23 cellular contexts compared by ENCODE assay signal in genomic region chr11:2325123-2325522, GRCh38. TPM values are rescaled to one million over a fixed set of nuclear protein-coding genes. Genes with fewer than 3 reads are reported as not detected.
"Had no signal": no experiment of that assay in that cellular context is flagged by ENCODE, and none has a peak within 500 bp of the region (broad histone marks: within the 10 kb centered on the region; RNA-seq: fewer than 3 reads in every experiment).

No MANE protein-coding gene starts in this region.

- H3K9me3 ChIP-seq: adrenal gland, ascending aorta, lower lobe of right lung, SK-N-SH, tibial nerve, uterus had no signal

- H3K27ac Mint-ChIP-seq: activated CD8-positive, alpha-beta memory T cell treated with anti-CD3 and anti-CD28 coated beads, Interleukin-2, amount 10 ng/mL, durations not matched to agents 7 days and 5 days; activated CD8-positive, alpha-beta T cell treated with anti-CD3 and anti-CD28 coated beads for 36 hours; activated naive CD8-positive, alpha-beta T cell; neural progenitor cell; stimulated activated naive CD8-positive, alpha-beta T cell treated with anti-CD3 and anti-CD28 coated beads, Interleukin-15, Interleukin-2, amounts not matched to agents 100 ng/mL and 50 ng/mL, for 24 hours had no signal

- H3K4me1 ChIP-seq: adrenal gland, ascending aorta, lower lobe of right lung, tibial nerve, uterus had no signal

- H3K36me3 ChIP-seq: adrenal gland, ascending aorta, lower lobe of right lung, neural progenitor cell, tibial nerve, uterus had no signal

- H3K9me3 Mint-ChIP-seq: activated CD8-positive, alpha-beta T cell treated with anti-CD3 and anti-CD28 coated beads for 36 hours; stimulated activated naive CD8-positive, alpha-beta T cell treated with anti-CD3 and anti-CD28 coated beads, Interleukin-15, Interleukin-2, amounts not matched to agents 100 ng/mL and 50 ng/mL, for 24 hours had no signal

- ATAC-seq: activated CD8-positive, alpha-beta memory T cell treated with anti-CD3 and anti-CD28 coated beads, Interleukin-2, amount 10 ng/mL, durations not matched to agents 7 days and 5 days; activated CD8-positive, alpha-beta T cell treated with anti-CD3 and anti-CD28 coated beads for 36 hours; naive thymus-derived CD8-positive, alpha-beta T cell had no signal

- H3K27me3 ChIP-seq: adrenal gland, ascending aorta, neural progenitor cell, tibial nerve, uterus had no signal

- DNase-seq: activated CD4-positive, alpha-beta T cell treated with anti-CD3 and anti-CD28 coated beads for 48 hours; activated CD8-positive, alpha-beta memory T cell treated with anti-CD3 and anti-CD28 coated beads, Interleukin-2, amount 10 ng/mL, durations not matched to agents 7 days and 5 days; activated CD8-positive, alpha-beta T cell treated with anti-CD3 and anti-CD28 coated beads for 36 hours; activated naive CD4-positive, alpha-beta T cell; activated T-cell treated with anti-CD3 and anti-CD28 coated beads, Interleukin-2, amount 50 U/mL, for 1 hour; cortex of kidney; glutamatergic neuron; hypothalamus; lower lobe of right lung; naive thymus-derived CD8-positive, alpha-beta T cell; SK-N-SH; stimulated activated CD4-positive, alpha-beta T cell treated with anti-CD3 and anti-CD28 coated beads, Interleukin-1b, Interleukin-23, amount 100 ng/mL, for 48 hours; uterus had no signal

- H3K4me3 ChIP-seq: adrenal gland, ascending aorta, lower lobe of right lung, neural progenitor cell, tibial nerve, uterus had no signal

- H3K4me3 Mint-ChIP-seq: activated CD8-positive, alpha-beta memory T cell treated with anti-CD3 and anti-CD28 coated beads, Interleukin-2, amount 10 ng/mL, durations not matched to agents 7 days and 5 days; activated CD8-positive, alpha-beta T cell treated with anti-CD3 and anti-CD28 coated beads for 36 hours; activated naive CD8-positive, alpha-beta T cell; naive thymus-derived CD8-positive, alpha-beta T cell; neural progenitor cell; stimulated activated naive CD8-positive, alpha-beta T cell treated with anti-CD3 and anti-CD28 coated beads, Interleukin-15, Interleukin-2, amounts not matched to agents 100 ng/mL and 50 ng/mL, for 24 hours had no signal

- H3K36me3 Mint-ChIP-seq: activated CD8-positive, alpha-beta memory T cell treated with anti-CD3 and anti-CD28 coated beads, Interleukin-2, amount 10 ng/mL, durations not matched to agents 7 days and 5 days; activated naive CD8-positive, alpha-beta T cell; naive thymus-derived CD8-positive, alpha-beta T cell; neural progenitor cell had no signal

- H3K27ac ChIP-seq: adrenal gland, ascending aorta, lower lobe of right lung, neural progenitor cell, tibial nerve, uterus had no signal

- H3K4me1 Mint-ChIP-seq: activated CD8-positive, alpha-beta memory T cell treated with anti-CD3 and anti-CD28 coated beads, Interleukin-2, amount 10 ng/mL, durations not matched to agents 7 days and 5 days had no signal

RNA-seq across cellular contexts. Expression of gene TSPAN32, which starts 23.3 kb away (rescaled TPM):
- total RNA-seq: bronchial epithelial cell, epithelial cell of proximal tubule had no signal

RNA-seq across cellular contexts. Expression of gene C11orf21, which starts 23.4 kb away (rescaled TPM):
- total RNA-seq: ascending aorta, bronchial epithelial cell, epithelial cell of proximal tubule had no signal

RNA-seq across cellular contexts. Expression of gene ASCL2, which starts 54.7 kb away (rescaled TPM):
- total RNA-seq: ascending aorta, fibroblast of lung, osteoblast had no signal
